8 cellular contexts compared by ENCODE assay signal in genomic region chr1:224377676-224378006, GRCh38. TPM values are rescaled to one million over a fixed set of nuclear protein-coding genes. Genes with fewer than 3 reads are reported as not detected.
DNase-seq lines count a peak whose midpoint lies in the region; ATAC-seq and TF ChIP-seq lines count a peak whose summit lies in the region.

No MANE protein-coding gene starts in this region.

- peaks cover 0 to 57% of the 10 kb centered on the region in 2 donors for H3K4me1 ChIP-seq in left lung
- no peaks in the 10 kb centered on the region for H3K4me1 ChIP-seq in H9 (ENCODE audit: insufficient read depth, low read length)

- H4K91ac ChIP-seq in H9 (ENCODE audit: insufficient read length, low read depth, low read length): no peak overlapping the region

- H3K4me3 Mint-ChIP-seq in activated CD8-positive, alpha-beta T cell treated with anti-CD3 and anti-CD28 coated beads, Interleukin-2, amount 10 ng/mL, durations not matched to agents 7 days and 5 days: peak overlapping the region; percentile 40
- H3K4me3 Mint-ChIP-seq in H9: no peak overlapping the region

- H2BK12ac ChIP-seq in H9 (ENCODE audit: insufficient read length, low read depth, low read length): no peak overlapping the region

- H3K36me3 ChIP-seq in left lung: peaks cover 0 to 76% of the 10 kb centered on the region in 2 donors

- H3K4me3 ChIP-seq in left lung: no peak overlapping the region

- peak; percentile 30 to 37 for DNase-seq in stimulated activated CD4-positive, alpha-beta T cell treated with anti-CD3 and anti-CD28 coated beads, Interleukin-2, amount 100 ng/mL, for 24 hours
- DNase-seq in stimulated activated CD4-positive, alpha-beta T cell treated with anti-CD3 and anti-CD28 coated beads, Interleukin-12 subunit alpha, Interleukin-12 subunit beta, amount 100 ng/mL, for 4 hours: no peak
- peak; percentile 50 for DNase-seq in activated CD8-positive, alpha-beta T cell treated with anti-CD3 and anti-CD28 coated beads, Interleukin-2, amount 10 ng/mL, durations not matched to agents 7 days and 5 days
- DNase-seq in left lung (no peak), head of caudate nucleus (no peak), GM19240 (ENCODE audit: insufficient read length, low spot score) (no peak), H9 (no peak)

- peaks cover 91% of the 10 kb centered on the region for H3K4me1 Mint-ChIP-seq in activated CD8-positive, alpha-beta T cell treated with anti-CD3 and anti-CD28 coated beads, Interleukin-2, amount 10 ng/mL, durations not matched to agents 7 days and 5 days (ENCODE audit: low read depth)
- H3K4me1 Mint-ChIP-seq in H9: peaks cover 0 to 4% of the 10 kb centered on the region in 2 experiments; a peak in 1 of 4 replicates

- intact Hi-C loops in left lung (cut with DNase I) (no loop called here), head of caudate nucleus (cut with DNase I) (no loop called here)

- no peaks in the 10 kb centered on the region for H3K9me3 Mint-ChIP-seq in activated CD8-positive, alpha-beta T cell treated with anti-CD3 and anti-CD28 coated beads, Interleukin-2, amount 10 ng/mL, durations not matched to agents 7 days and 5 days (ENCODE audit: insufficient read depth)
- H3K9me3 Mint-ChIP-seq in H9: no peaks in the 10 kb centered on the region

- no peaks in the 10 kb centered on the region for H3K23me2 ChIP-seq in H9 (ENCODE audit: insufficient read length, low read depth, low read length, poor library complexity, severe bottlenecking)

- H4K8ac ChIP-seq in H9 (replicated peaks; ENCODE audit: insufficient read length, low read depth, low read length): no peak overlapping the region

- H3K56ac ChIP-seq in H9 (ENCODE audit: insufficient read length, low read depth, low read length): no peak overlapping the region

- no peaks in the 10 kb centered on the region; the same call in 1 of the 2 replicates for H3K79me2 ChIP-seq in H9 (ENCODE audit: insufficient read depth, low read length)

- no peak overlapping the region for H4K5ac ChIP-seq in H9 (ENCODE audit: insufficient read length, low read depth, low read length)

- H3K4me2 ChIP-seq in H9 (ENCODE audit: insufficient read depth, insufficient read length, low read length): no peak overlapping the region

- peaks cover 87% of the 10 kb centered on the region for H3K36me3 Mint-ChIP-seq in activated CD8-positive, alpha-beta T cell treated with anti-CD3 and anti-CD28 coated beads, Interleukin-2, amount 10 ng/mL, durations not matched to agents 7 days and 5 days (ENCODE audit: low read depth)
- peaks cover 23 to 55% (median 54%) of the 10 kb centered on the region in 3 experiments for H3K36me3 Mint-ChIP-seq in H9 (ENCODE audit: insufficient read depth in 1 of 3, low read depth in 3 of 3)

- H2BK15ac ChIP-seq in H9 (ENCODE audit: low read depth, low read length): no peak overlapping the region

- H4K20me1 ChIP-seq in H9 (ENCODE audit: control insufficient read depth, insufficient read depth, insufficient read length): no peaks in the 10 kb centered on the region

- peak overlapping the region; percentile 88 for H3K27ac Mint-ChIP-seq in activated CD8-positive, alpha-beta T cell treated with anti-CD3 and anti-CD28 coated beads, Interleukin-2, amount 10 ng/mL, durations not matched to agents 7 days and 5 days
- peak overlapping the region in 1 of 3 experiments; percentile 83; a peak in 2 of 7 replicates for H3K27ac Mint-ChIP-seq in H9

- peak; percentile 41 for ATAC-seq in HG03139 (IDR thresholded peaks at IDR 0.05; ENCODE audit: unreplicated experiment)
- ATAC-seq in activated CD8-positive, alpha-beta T cell treated with anti-CD3 and anti-CD28 coated beads, Interleukin-2, amount 10 ng/mL, durations not matched to agents 7 days and 5 days: peak; percentile 47
- ATAC-seq in left lung: peak; percentile 71

- TF ChIP-seq CTCF in left lung (IDR thresholded peaks at IDR 0.05): no peak
- no peak for TF ChIP-seq CTCF in H9 (conservative IDR thresholded peaks at IDR 0.05)

- H2AK5ac ChIP-seq in H9 (ENCODE audit: insufficient read length, low read length): no peak overlapping the region

- no peak overlapping the region for H3K4ac ChIP-seq in H9 (ENCODE audit: low read depth, low read length)

- no peak overlapping the region for H3K23ac ChIP-seq in H9 (ENCODE audit: insufficient read length, low read depth, low read length)

- H2AFZ ChIP-seq in H9 (ENCODE audit: low read length): no peak overlapping the region

- H2BK20ac ChIP-seq in H9 (ENCODE audit: low read depth, low read length, poor library complexity, severe bottlenecking): no peak overlapping the region

- no peak overlapping the region for H2BK120ac ChIP-seq in H9 (ENCODE audit: low read depth, low read length, poor library complexity, severe bottlenecking)

- H3K18ac ChIP-seq in H9 (ENCODE audit: insufficient read length, low read depth, low read length): no peak overlapping the region

- POLR2A ChIA-PET in activated CD8-positive, alpha-beta T cell treated with anti-CD3 and anti-CD28 coated beads, Interleukin-2, amount 10 ng/mL, durations not matched to agents 7 days and 5 days (lab: Charles Lee): interaction anchor here (0.5 to 0.6 kb wide), 3 partner anchors 20 to 47 kb away, joined by 3 read pairs; no protein-coding TSS in a partner anchor

- whole genome bisulfite sequencing in H9 (ENCODE audit: extremely low coverage, insufficient read length, low lambda C conversion rate): no CpG with 5 or more reads among the region's 2 CpGs

- CTCF ChIA-PET in activated CD8-positive, alpha-beta T cell treated with anti-CD3 and anti-CD28 coated beads, Interleukin-2, amount 10 ng/mL, durations not matched to agents 7 days and 5 days (lab: Charles Lee): interaction anchor here (1.2 to 4.0 kb wide), 3 partner anchors 20 to 80 kb away, joined by 3 to 13 read pairs (median 5); no protein-coding TSS in a partner anchor

- H2BK5ac ChIP-seq in H9 (ENCODE audit: insufficient read length, low read length): no peak overlapping the region

- H3K9me3 ChIP-seq in left lung (no peaks in the 10 kb centered on the region), H9 (ENCODE audit: control insufficient read depth, low read depth, low read length) (no peaks in the 10 kb centered on the region)

- H3K27ac ChIP-seq in left lung (peak overlapping the region in 1 of 2 donors; percentile 61), H9 (ENCODE audit: insufficient read length, low read depth, low read length) (no peak overlapping the region)

- no peak overlapping the region for H3T11ph ChIP-seq in H9 (ENCODE audit: low read length)

- no peaks in the 10 kb centered on the region for H3K27me3 Mint-ChIP-seq in activated CD8-positive, alpha-beta T cell treated with anti-CD3 and anti-CD28 coated beads, Interleukin-2, amount 10 ng/mL, durations not matched to agents 7 days and 5 days (ENCODE audit: low read depth)
- H3K27me3 Mint-ChIP-seq in H9 (ENCODE audit: low read depth): no peaks in the 10 kb centered on the region

- H3K9ac ChIP-seq in H9 (ENCODE audit: extremely low read depth, insufficient read length, low read length): no peak overlapping the region

- H3K79me1 ChIP-seq in H9 (ENCODE audit: insufficient read depth, low read depth, low read length, poor library complexity, severe bottlenecking): no peaks in the 10 kb centered on the region

- no peaks in the 10 kb centered on the region for H3K27me3 ChIP-seq in left lung
- H3K27me3 ChIP-seq in H9 (ENCODE audit: insufficient read depth, low read length): no peaks in the 10 kb centered on the region

- H3K14ac ChIP-seq in H9 (ENCODE audit: insufficient read depth, low read length): no peak overlapping the region

RNA-seq across cellular contexts. Expression of gene CNIH4, which starts 21.0 kb away (rescaled TPM):
- 10 to 100 TPM; 41.3 to 43.7 TPM for total RNA-seq in activated CD8-positive, alpha-beta T cell treated with anti-CD3 and anti-CD28 coated beads, Interleukin-2, amount 10 ng/mL, durations not matched to agents 7 days and 5 days
- 10 to 100 TPM; 70.8 to 87.4 TPM for total RNA-seq in left lung
- total RNA-seq in H9 (2021): 104 and 114 TPM in 2 replicates

RNA-seq across cellular contexts. Expression of gene NVL, which starts 47.7 kb away (rescaled TPM):
- total RNA-seq in activated CD8-positive, alpha-beta T cell treated with anti-CD3 and anti-CD28 coated beads, Interleukin-2, amount 10 ng/mL, durations not matched to agents 7 days and 5 days: 10 to 100 TPM; 48.5 to 56.2 TPM
- total RNA-seq in left lung: 10 to 100 TPM; 22.4 to 25.0 TPM
- 64.0 and 66.9 TPM in 2 replicates for total RNA-seq in H9 (2021)

RNA-seq across cellular contexts. Expression of gene WDR26, which starts 57.0 kb away (rescaled TPM):
- total RNA-seq in activated CD8-positive, alpha-beta T cell treated with anti-CD3 and anti-CD28 coated beads, Interleukin-2, amount 10 ng/mL, durations not matched to agents 7 days and 5 days: 10 to 100 TPM; 63.8 to 66.2 TPM
- total RNA-seq in left lung (10 to 100 TPM; 84.5 to 86.6 TPM), H9 (2021) (81.4 and 81.7 TPM in 2 replicates)

Comparison
In these comparisons a context has a peak if more than half of its experiments do, and no peak if none do; other contexts are left out.
1. DNase-seq: peak in stimulated activated CD4-positive, alpha-beta T cell treated with anti-CD3 and anti-CD28 coated beads, Interleukin-2, amount 100 ng/mL, for 24 hours (2 of 2) and activated CD8-positive, alpha-beta T cell treated with anti-CD3 and anti-CD28 coated beads, Interleukin-2, amount 10 ng/mL, durations not matched to agents 7 days and 5 days (single experiment); none in stimulated activated CD4-positive, alpha-beta T cell treated with anti-CD3 and anti-CD28 coated beads, Interleukin-12 subunit alpha, Interleukin-12 subunit beta, amount 100 ng/mL, for 4 hours (single experiment), left lung (0 of 2), head of caudate nucleus (0 of 42), GM19240 (single experiment) and H9 (single experiment).
2. Peak in every context shown above with its lines, with median percentiles within 50 percentile points of each other: ATAC-seq.